7 cellular contexts compared by ENCODE assay signal in the genomic region with DNA sequence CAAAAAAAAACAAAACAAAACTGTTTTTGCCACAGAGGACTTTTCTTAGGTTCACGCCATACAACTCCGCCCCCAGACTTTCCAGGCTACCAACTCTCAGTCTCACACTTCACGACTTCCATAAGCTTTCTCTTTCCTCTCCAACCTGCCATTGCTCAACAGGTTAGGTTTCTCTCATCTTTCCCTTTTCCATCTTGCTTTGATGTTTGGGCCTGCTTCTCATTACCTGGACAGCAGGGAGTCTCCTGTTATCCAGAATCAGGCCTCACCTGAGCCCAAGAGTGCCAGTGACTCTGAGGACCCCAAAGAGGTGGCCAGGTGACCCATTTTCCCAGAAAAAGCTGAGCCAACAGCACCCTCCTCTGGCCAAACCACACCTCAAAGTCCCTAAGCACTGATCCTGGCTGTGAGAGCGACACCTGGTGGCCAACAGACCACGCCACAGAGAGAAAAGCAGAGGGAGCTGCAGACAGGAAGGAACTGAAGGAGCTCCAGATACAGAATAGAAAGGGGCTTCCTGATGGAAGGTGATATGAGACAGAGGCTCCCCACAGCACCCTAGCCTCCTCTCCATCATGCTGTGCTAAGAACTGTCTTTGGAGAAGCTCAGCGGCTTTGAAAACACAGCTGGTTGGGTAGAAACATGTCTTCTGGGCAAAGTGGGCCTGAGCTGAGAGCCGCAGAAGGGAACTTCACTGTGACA. TPM values are rescaled to one million over a fixed set of nuclear protein-coding genes. Genes with fewer than 3 reads are reported as not detected.
DNase-seq lines count a peak whose midpoint lies in the region; ATAC-seq, FAIRE-seq and TF ChIP-seq lines count a peak whose summit lies in the region.

No MANE protein-coding gene starts in this region.

- TF ChIP-seq CTCF in GM12874 (IDR thresholded peaks at IDR 0.05; ENCODE audit: insufficient read depth, low read depth, low read length): peak; percentile 98
- peak; percentile 100 for TF ChIP-seq CTCF in astrocyte (IDR thresholded peaks at IDR 0.05; ENCODE audit: insufficient read depth, low read depth, low read length)
- peak; percentile 100 for TF ChIP-seq CTCF in retinal pigment epithelial cell (conservative IDR thresholded peaks at IDR 0.05; ENCODE audit: low read depth, low read length)

- peaks cover 7% of the 10 kb centered on the region for H3K36me3 ChIP-seq in astrocyte (ENCODE audit: insufficient read depth, low read length)

- no peak overlapping the region for H3K27ac ChIP-seq in astrocyte (ENCODE audit: low read depth, low read length)

- no peaks in the 10 kb centered on the region for H3K9me3 ChIP-seq in astrocyte (ENCODE audit: insufficient read depth, low read depth, low read length)

- H3K79me2 ChIP-seq in astrocyte (ENCODE audit: insufficient read depth, low read length): peaks cover 17% of the 10 kb centered on the region

- no peaks in the 10 kb centered on the region for H3K9me3 Mint-ChIP-seq in T-helper 2 cell treated with Interferon-gamma antibody and Interleukin-4, amounts not matched to agents 5 μg/mL and 100 μg/mL, for 36 hours
- no peaks in the 10 kb centered on the region for H3K9me3 Mint-ChIP-seq in astrocyte (ENCODE audit: unreplicated experiment)

- no peak overlapping the region for H3K9ac ChIP-seq in astrocyte (ENCODE audit: low read length)

- FAIRE-seq in astrocyte (lab: Jason Lieb, UNC): peak; percentile 71

- H4K20me1 ChIP-seq in astrocyte (ENCODE audit: insufficient read depth, low read length): peaks cover 4% of the 10 kb centered on the region

- DNase-seq in NCI-H1105 (lab: John Stamatoyannopoulos, UW) (peak; percentile 69), astrocyte (ENCODE audit: low read depth) (peak; percentile 50), hepatic stellate cell (ENCODE audit: low spot score) (peak; percentile 90), retinal pigment epithelial cell (ENCODE audit: low read depth) (no peak)
- DNase-seq in T-helper 2 cell treated with Interferon-gamma antibody and Interleukin-4, amounts not matched to agents 5 μg/mL and 100 μg/mL, for 36 hours (ENCODE audit: low spot score): peak; percentile 80

- no peak overlapping the region for H3K4me3 ChIP-seq in astrocyte (ENCODE audit: insufficient read depth, low read depth, low read length)
- no peak overlapping the region for H3K4me3 ChIP-seq in retinal pigment epithelial cell (ENCODE audit: low read length)

- no peak overlapping the region for H2AFZ ChIP-seq in astrocyte (ENCODE audit: low read depth, low read length)

- no peak overlapping the region for H3K4me2 ChIP-seq in astrocyte (ENCODE audit: low read length)

- H3K27ac Mint-ChIP-seq in T-helper 2 cell treated with Interferon-gamma antibody and Interleukin-4, amounts not matched to agents 5 μg/mL and 100 μg/mL, for 36 hours: no peak overlapping the region
- H3K27ac Mint-ChIP-seq in astrocyte (ENCODE audit: unreplicated experiment): no peak overlapping the region

- no peak for ATAC-seq in GM21360 (IDR thresholded peaks at IDR 0.05; ENCODE audit: unreplicated experiment)

- no peaks in the 10 kb centered on the region for H3K27me3 Mint-ChIP-seq in T-helper 2 cell treated with Interferon-gamma antibody and Interleukin-4, amounts not matched to agents 5 μg/mL and 100 μg/mL, for 36 hours (ENCODE audit: low read depth)
- H3K27me3 Mint-ChIP-seq in astrocyte (ENCODE audit: low read depth, unreplicated experiment): no peaks in the 10 kb centered on the region

- H3K36me3 Mint-ChIP-seq in T-helper 2 cell treated with Interferon-gamma antibody and Interleukin-4, amounts not matched to agents 5 μg/mL and 100 μg/mL, for 36 hours (ENCODE audit: low read depth): peaks cover 19% of the 10 kb centered on the region
- H3K36me3 Mint-ChIP-seq in astrocyte (ENCODE audit: low read depth, unreplicated experiment): peaks cover 7% of the 10 kb centered on the region

- H3K27me3 ChIP-seq in astrocyte (ENCODE audit: insufficient read depth, low read length): no peaks in the 10 kb centered on the region

- peaks cover 17% of the 10 kb centered on the region for H3K4me1 Mint-ChIP-seq in T-helper 2 cell treated with Interferon-gamma antibody and Interleukin-4, amounts not matched to agents 5 μg/mL and 100 μg/mL, for 36 hours (ENCODE audit: low read depth)
- H3K4me1 Mint-ChIP-seq in astrocyte (ENCODE audit: low read depth, unreplicated experiment): peaks cover 29% of the 10 kb centered on the region

- H3K4me3 Mint-ChIP-seq in T-helper 2 cell treated with Interferon-gamma antibody and Interleukin-4, amounts not matched to agents 5 μg/mL and 100 μg/mL, for 36 hours: no peak overlapping the region
- H3K4me3 Mint-ChIP-seq in astrocyte (ENCODE audit: unreplicated experiment): no peak overlapping the region

- H3K4me1 ChIP-seq in astrocyte (ENCODE audit: insufficient read depth, low read length): peaks cover 19% of the 10 kb centered on the region

RNA-seq across cellular contexts. Expression of a gene that starts 4.0 kb away (rescaled TPM):
- total RNA-seq in astrocyte: 16.4 and 16.5 TPM in 2 replicates

RNA-seq across cellular contexts. Expression of a gene that starts 4.1 kb away (rescaled TPM):
- 252 and 272 TPM in 2 replicates for total RNA-seq in astrocyte

RNA-seq across cellular contexts. Expression of a gene that starts 6.0 kb away (rescaled TPM):
- 42.0 and 59.2 TPM in 2 replicates for total RNA-seq in astrocyte

RNA-seq across cellular contexts. Expression of a gene that starts 10.6 kb away (rescaled TPM):
- total RNA-seq in astrocyte: 6.2 and 6.6 TPM in 2 replicates
